In the genomic region with DNA sequence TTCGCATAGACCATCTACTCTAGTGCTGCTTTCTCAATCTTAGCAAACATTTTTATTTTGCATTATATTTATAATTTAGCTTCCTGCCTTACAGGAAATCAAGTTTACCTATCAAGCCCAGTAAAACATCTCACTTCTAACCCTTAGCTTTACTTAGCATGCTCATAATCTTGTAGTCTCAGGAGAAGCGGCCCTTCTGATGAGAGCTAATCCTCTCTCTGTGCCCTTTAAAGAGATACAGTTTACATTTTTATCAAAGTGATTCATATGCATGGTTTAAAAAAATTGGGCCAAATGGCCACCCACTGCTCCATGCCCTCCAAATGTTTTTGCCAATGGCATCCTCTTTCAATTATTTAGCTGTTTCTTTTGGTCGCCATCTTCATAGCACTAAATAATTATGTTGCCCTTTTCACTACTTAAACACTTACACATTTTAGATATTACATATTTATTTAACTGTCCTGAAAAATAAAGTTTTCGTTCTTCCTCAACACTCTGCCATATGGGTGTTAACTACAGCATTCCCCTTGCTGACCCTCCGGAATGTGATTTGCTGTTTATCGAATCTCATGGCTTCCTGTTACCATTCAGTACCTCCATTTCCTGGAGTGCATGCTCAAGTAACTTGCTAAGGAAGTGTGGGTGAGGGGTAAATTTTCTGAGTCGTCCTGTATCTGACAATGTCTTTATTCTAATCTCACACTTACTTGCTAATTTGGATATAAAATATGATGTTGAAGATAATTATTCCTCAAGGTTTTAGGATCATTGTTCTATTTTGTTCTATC, we compare ENCODE assay signal across 12 cellular contexts. TPM values are rescaled to one million over a fixed set of nuclear protein-coding genes. Genes with fewer than 3 reads are reported as not detected.
DNase-seq lines count a peak whose midpoint lies in the region; ATAC-seq, FAIRE-seq and TF ChIP-seq lines count a peak whose summit lies in the region.
"Had no signal": no experiment of that assay in that cellular context is flagged by ENCODE, and none has a peak within 500 bp of the region (broad histone marks: within the 10 kb centered on the region; RNA-seq: fewer than 3 reads in every experiment).

No MANE protein-coding gene starts in this region.

- peaks cover 77% of the 10 kb centered on the region for H3K79me2 ChIP-seq in smooth muscle cell (ENCODE audit: low read depth)

- peaks cover 89% of the 10 kb centered on the region for H4K20me1 ChIP-seq in smooth muscle cell (ENCODE audit: low read depth)

- no peak for TF ChIP-seq CTCF in left lung (IDR thresholded peaks at IDR 0.05)
- no peak for TF ChIP-seq CTCF in ascending aorta (IDR thresholded peaks at IDR 0.05)
- TF ChIP-seq CTCF in smooth muscle cell (IDR thresholded peaks at IDR 0.05; ENCODE audit: borderline replicate concordance, insufficient read depth, poor library complexity, severe bottlenecking): no peak
- no peak for TF ChIP-seq CTCF in tibial nerve (IDR thresholded peaks at IDR 0.05)

- POLR2A ChIA-PET in activated naive CD8-positive, alpha-beta T cell treated with anti-CD3 and anti-CD28 coated beads, Interleukin-2, amount 10 ng/mL, durations not matched to agents 7 days and 5 days (lab: Charles Lee): interaction anchor here (1.1 to 1.2 kb wide), 2 partner anchors 11 to 29 kb away, joined by 4 to 5 read pairs; a partner anchor contains a TSS

- peak in 2 of 3 donors; percentile 42 to 77 for DNase-seq in CD4-positive, CD25-positive, alpha-beta regulatory T cell
- DNase-seq in HTR-8/SVneo (ENCODE audit: insufficient read length, low spot score) (no peak), left lung (no peak), ascending aorta (ENCODE audit: low spot score in 2 of 2) (no peak), smooth muscle cell (lab: John Stamatoyannopoulos, UW; ENCODE audit: unreplicated experiment) (no peak), tibial nerve (ENCODE audit: low spot score in 2 of 2) (no peak)
- no peak for DNase-seq in activated naive CD8-positive, alpha-beta T cell treated with anti-CD3 and anti-CD28 coated beads, Interleukin-2, amount 10 ng/mL, durations not matched to agents 7 days and 5 days
- DNase-seq: DMS 273 treated with DMSO at 0.1 percent for 48 hours, NCI-H526 treated with DMSO at 0.1 percent for 48 hours had no signal

- H3F3A ChIP-seq in smooth muscle cell (ENCODE audit: low read depth): no peaks in the 10 kb centered on the region

- peaks cover 44 to 68% (median 53%) of the 10 kb centered on the region in 4 donors for H3K4me1 Mint-ChIP-seq in CD4-positive, CD25-positive, alpha-beta regulatory T cell
- peaks cover 34% of the 10 kb centered on the region for H3K4me1 Mint-ChIP-seq in activated naive CD8-positive, alpha-beta T cell treated with anti-CD3 and anti-CD28 coated beads, Interleukin-2, amount 10 ng/mL, durations not matched to agents 7 days and 5 days

- peaks cover 8% of the 10 kb centered on the region for H3K36me3 ChIP-seq in CD4-positive, CD25-positive, alpha-beta regulatory T cell (ENCODE audit: control insufficient read depth, insufficient read depth, low read length)
- peaks cover 0 to 30% of the 10 kb centered on the region in 2 donors for H3K36me3 ChIP-seq in left lung
- peaks cover 4 to 8% of the 10 kb centered on the region in 2 donors for H3K36me3 ChIP-seq in ascending aorta
- peaks cover 4% of the 10 kb centered on the region for H3K36me3 ChIP-seq in smooth muscle cell (ENCODE audit: low read depth)
- peaks cover 0 to 31% (median 0%) of the 10 kb centered on the region in 3 donors for H3K36me3 ChIP-seq in tibial nerve

- FAIRE-seq in HTR-8/SVneo (lab: Jason Lieb, UNC): peak; percentile 96
- FAIRE-seq: TTC549 had no signal

- H3K4me3 ChIP-seq in CD4-positive, CD25-positive, alpha-beta regulatory T cell (ENCODE audit: low read depth, low read length): peak overlapping the region; percentile 84
- H3K4me3 ChIP-seq in left lung: no peak overlapping the region
- no peak overlapping the region for H3K4me3 ChIP-seq in ascending aorta
- H3K4me3 ChIP-seq in smooth muscle cell: no peak overlapping the region
- H3K4me3 ChIP-seq in tibial nerve: no peak overlapping the region
- H3K4me3 ChIP-seq: hepatocyte had no signal

- peak overlapping the region; percentile 68 to 90 (median 80) for H3K4me3 Mint-ChIP-seq in CD4-positive, CD25-positive, alpha-beta regulatory T cell
- H3K4me3 Mint-ChIP-seq in activated naive CD8-positive, alpha-beta T cell treated with anti-CD3 and anti-CD28 coated beads, Interleukin-2, amount 10 ng/mL, durations not matched to agents 7 days and 5 days: peak overlapping the region; percentile 79

- intact Hi-C loops in left lung (cut with DNase I): no loop called here
- intact Hi-C loops in ascending aorta (cut with DNase I): loop anchor here (10.0 kb wide), 1 partner anchor 428 kb away; no protein-coding TSS in a partner anchor

- H2AFZ ChIP-seq in smooth muscle cell (ENCODE audit: low read depth): no peak overlapping the region
- H2AFZ ChIP-seq: hepatocyte had no signal

- H3K9me3 ChIP-seq in CD4-positive, CD25-positive, alpha-beta regulatory T cell (ENCODE audit: control insufficient read depth in 2 of 2, low read length in 2 of 2): no peaks in the 10 kb centered on the region
- H3K9me3 ChIP-seq in left lung (no peaks in the 10 kb centered on the region), ascending aorta (no peaks in the 10 kb centered on the region), smooth muscle cell (replicated peaks; ENCODE audit: low read depth) (no peaks in the 10 kb centered on the region), tibial nerve (no peaks in the 10 kb centered on the region)

- no peak overlapping the region for H3K9ac ChIP-seq in smooth muscle cell (ENCODE audit: low read depth)

- peak overlapping the region; percentile 86 to 98 (median 89) for H3K27ac Mint-ChIP-seq in CD4-positive, CD25-positive, alpha-beta regulatory T cell
- peak overlapping the region; percentile 87 for H3K27ac Mint-ChIP-seq in activated naive CD8-positive, alpha-beta T cell treated with anti-CD3 and anti-CD28 coated beads, Interleukin-2, amount 10 ng/mL, durations not matched to agents 7 days and 5 days

- TF ChIP-seq EP300 in tibial nerve (IDR thresholded peaks at IDR 0.05): no peak

- H3K36me3 Mint-ChIP-seq in CD4-positive, CD25-positive, alpha-beta regulatory T cell: peaks cover 17% of the 10 kb centered on the region
- peaks cover 29% of the 10 kb centered on the region for H3K36me3 Mint-ChIP-seq in activated naive CD8-positive, alpha-beta T cell treated with anti-CD3 and anti-CD28 coated beads, Interleukin-2, amount 10 ng/mL, durations not matched to agents 7 days and 5 days

- no peak for TF ChIP-seq POLR2A in tibial nerve (IDR thresholded peaks at IDR 0.05)

- H3K27me3 Mint-ChIP-seq in CD4-positive, CD25-positive, alpha-beta regulatory T cell: no peaks in the 10 kb centered on the region
- H3K27me3 Mint-ChIP-seq in activated naive CD8-positive, alpha-beta T cell treated with anti-CD3 and anti-CD28 coated beads, Interleukin-2, amount 10 ng/mL, durations not matched to agents 7 days and 5 days: no peaks in the 10 kb centered on the region

- no peaks in the 10 kb centered on the region for H3K27me3 ChIP-seq in CD4-positive, CD25-positive, alpha-beta regulatory T cell (ENCODE audit: control insufficient read depth, insufficient read depth, low read length)
- H3K27me3 ChIP-seq in left lung (no peaks in the 10 kb centered on the region), ascending aorta (no peaks in the 10 kb centered on the region), smooth muscle cell (ENCODE audit: low read depth) (no peaks in the 10 kb centered on the region), tibial nerve (no peaks in the 10 kb centered on the region)
- H3K27me3 ChIP-seq: hepatocyte had no signal

- H3K4me2 ChIP-seq in smooth muscle cell: no peak overlapping the region
- H3K4me2 ChIP-seq: hepatocyte had no signal

- peaks cover 0 to 2% (median 0%) of the 10 kb centered on the region in 7 donors for H3K9me3 Mint-ChIP-seq in CD4-positive, CD25-positive, alpha-beta regulatory T cell
- no peaks in the 10 kb centered on the region for H3K9me3 Mint-ChIP-seq in activated naive CD8-positive, alpha-beta T cell treated with anti-CD3 and anti-CD28 coated beads, Interleukin-2, amount 10 ng/mL, durations not matched to agents 7 days and 5 days

- peak; percentile 70 to 78 for ATAC-seq in CD4-positive, CD25-positive, alpha-beta regulatory T cell (ENCODE audit: low read depth in 2 of 2)
- peak; percentile 69 for ATAC-seq in activated naive CD8-positive, alpha-beta T cell treated with anti-CD3 and anti-CD28 coated beads, Interleukin-2, amount 10 ng/mL, durations not matched to agents 7 days and 5 days (ENCODE audit: low read depth)
- ATAC-seq in left lung: peak; percentile 82
- ATAC-seq in esophagus mucosa: no peak

- WGBS in smooth muscle cell (ENCODE audit: low lambda C conversion rate): 60% methylated on average over 7 of the region's 7 CpGs
- WGBS in tibial nerve, 2 donors: 42 to 47% methylated on average over 7 of the region's 7 CpGs

- peak overlapping the region; percentile 56 for H3K27ac ChIP-seq in CD4-positive, CD25-positive, alpha-beta regulatory T cell (ENCODE audit: insufficient read depth, low read length, poor library complexity, severe bottlenecking)
- H3K27ac ChIP-seq in left lung (peak overlapping the region in 1 of 2 donors; percentile 57), ascending aorta (peak overlapping the region in 1 of 2 donors; percentile 24), smooth muscle cell (ENCODE audit: low read depth) (no peak overlapping the region), tibial nerve (peak overlapping the region in 2 of 4 donors; percentile 31 to 42)
- H3K27ac ChIP-seq: hepatocyte had no signal

- H3K4me1 ChIP-seq in CD4-positive, CD25-positive, alpha-beta regulatory T cell (ENCODE audit: control insufficient read depth, insufficient read depth, low read length, poor library complexity, severe bottlenecking): peaks cover 32% of the 10 kb centered on the region
- H3K4me1 ChIP-seq in left lung (peaks cover 14 to 29% of the 10 kb centered on the region in 2 donors), ascending aorta (peaks cover 0 to 6% of the 10 kb centered on the region in 2 donors), smooth muscle cell (ENCODE audit: low read depth) (peaks cover 8% of the 10 kb centered on the region), tibial nerve (peaks cover 0 to 32% (median 16%) of the 10 kb centered on the region in 4 donors)

RNA-seq across cellular contexts. Expression of a gene that starts 29.3 kb away (rescaled TPM):
- total RNA-seq in CD4-positive, CD25-positive, alpha-beta regulatory T cell: 93.2 TPM
- polyA plus RNA-seq in CD4-positive, CD25-positive, alpha-beta regulatory T cell: 10 to 100 TPM; 10.5 to 12.6 (median 11.5) TPM
- 10 to 100 TPM; 71.7 to 74.4 TPM for total RNA-seq in activated naive CD8-positive, alpha-beta T cell treated with anti-CD3 and anti-CD28 coated beads, Interleukin-2, amount 10 ng/mL, durations not matched to agents 7 days and 5 days
- total RNA-seq in left lung (10 to 100 TPM; 49.5 to 50.0 TPM), ascending aorta (27.7 TPM), smooth muscle cell (22.3 and 29.7 TPM in 2 replicates), esophagus mucosa (30.6 TPM), tibial nerve (10 to 100 TPM; 66.9 to 76.6 (median 72.1) TPM)
- polyA plus RNA-seq in smooth muscle cell: 14.6 and 15.5 TPM in 2 replicates

Comparison
In these comparisons a context has a peak if more than half of its experiments do, and no peak if none do; other contexts are left out.
1. DNase-seq: peak in CD4-positive, CD25-positive, alpha-beta regulatory T cell (2 of 3); none in HTR-8/SVneo (single experiment), activated naive CD8-positive, alpha-beta T cell treated with anti-CD3 and anti-CD28 coated beads, Interleukin-2, amount 10 ng/mL, durations not matched to agents 7 days and 5 days (single experiment), left lung (0 of 2), ascending aorta (0 of 2), smooth muscle cell (single experiment) and tibial nerve (0 of 2).